ENCODE assay signal across 18 cellular contexts in the genomic region with DNA sequence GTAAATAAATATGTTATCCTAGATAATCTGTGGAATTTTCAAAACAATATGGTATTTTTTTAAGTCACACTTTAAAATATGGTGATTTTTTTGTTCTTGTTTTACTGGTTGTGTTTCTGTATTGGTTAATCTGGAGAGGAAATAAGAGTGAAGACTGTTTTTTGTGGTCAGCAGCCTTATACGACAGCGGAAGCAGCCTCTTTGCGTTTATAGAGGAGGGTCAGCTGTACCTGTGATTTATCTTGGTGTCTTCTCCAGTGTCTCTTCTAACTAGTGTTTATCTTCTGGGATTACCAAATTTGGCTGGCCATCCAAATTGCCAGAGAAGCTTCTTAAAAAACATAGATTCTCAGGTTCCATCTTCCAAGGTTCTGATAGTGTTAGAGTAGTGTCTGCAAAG. TPM values are rescaled to one million over a fixed set of nuclear protein-coding genes. Genes with fewer than 3 reads are reported as not detected.
DNase-seq lines count a peak whose midpoint lies in the region; ATAC-seq and TF ChIP-seq lines count a peak whose summit lies in the region.
"Had no signal": no experiment of that assay in that cellular context is flagged by ENCODE, and none has a peak within 500 bp of the region (broad histone marks: within the 10 kb centered on the region; RNA-seq: fewer than 3 reads in every experiment).

No MANE protein-coding gene starts in this region.

- peaks cover 23 to 28% of the 10 kb centered on the region in 2 donors for H3K4me1 ChIP-seq in gastrocnemius medialis
- H3K4me1 ChIP-seq: esophagus squamous epithelium, lower lobe of right lung, Peyer's patch had no signal

- H3K9me3 ChIP-seq in gastrocnemius medialis = no peaks in the 10 kb centered on the region
- H3K9me3 ChIP-seq: esophagus squamous epithelium, lower lobe of right lung, Peyer's patch had no signal

- H3K9me3 Mint-ChIP-seq in activated CD8-positive, alpha-beta memory T cell treated with anti-CD3 and anti-CD28 coated beads, Interleukin-2, amount 10 ng/mL, durations not matched to agents 7 days and 5 days (ENCODE audit: low read depth) = no peaks in the 10 kb centered on the region
- H3K9me3 Mint-ChIP-seq in activated CD4-positive, alpha-beta memory T cell treated with anti-CD3 and anti-CD28 coated beads for 36 hours = no peaks in the 10 kb centered on the region

- POLR2A ChIA-PET in activated CD4-positive, alpha-beta memory T cell treated with anti-CD3 and anti-CD28 coated beads for 36 hours (lab: Charles Lee) = no interaction called here

- no peak for TF ChIP-seq POLR2A in gastrocnemius medialis (IDR thresholded peaks at IDR 0.05)

- H3K4me1 Mint-ChIP-seq in activated CD8-positive, alpha-beta memory T cell treated with anti-CD3 and anti-CD28 coated beads, Interleukin-2, amount 10 ng/mL, durations not matched to agents 7 days and 5 days = peaks cover 28% of the 10 kb centered on the region
- H3K4me1 Mint-ChIP-seq in activated CD4-positive, alpha-beta memory T cell treated with anti-CD3 and anti-CD28 coated beads for 36 hours (ENCODE audit: low read depth) = peaks cover 20% of the 10 kb centered on the region

- H3K36me3 ChIP-seq in gastrocnemius medialis = peaks cover 0 to 15% of the 10 kb centered on the region in 2 donors

- peak overlapping the region; percentile 89 for H3K27ac Mint-ChIP-seq in activated CD8-positive, alpha-beta memory T cell treated with anti-CD3 and anti-CD28 coated beads, Interleukin-2, amount 10 ng/mL, durations not matched to agents 7 days and 5 days
- H3K27ac Mint-ChIP-seq in activated CD4-positive, alpha-beta memory T cell treated with anti-CD3 and anti-CD28 coated beads for 36 hours = peak overlapping the region; percentile 32

- peaks cover 37% of the 10 kb centered on the region for H3K36me3 Mint-ChIP-seq in activated CD8-positive, alpha-beta memory T cell treated with anti-CD3 and anti-CD28 coated beads, Interleukin-2, amount 10 ng/mL, durations not matched to agents 7 days and 5 days
- H3K36me3 Mint-ChIP-seq in activated CD4-positive, alpha-beta memory T cell treated with anti-CD3 and anti-CD28 coated beads for 36 hours = peaks cover 36% of the 10 kb centered on the region

- H3K27me3 ChIP-seq in gastrocnemius medialis = no peaks in the 10 kb centered on the region
- H3K27me3 ChIP-seq: esophagus squamous epithelium, Peyer's patch had no signal

- DNase-seq in activated CD8-positive, alpha-beta memory T cell treated with anti-CD3 and anti-CD28 coated beads, Interleukin-2, amount 10 ng/mL, durations not matched to agents 7 days and 5 days = peak; percentile 46
- DNase-seq in activated CD8-positive, alpha-beta memory T cell treated with anti-CD3 and anti-CD28 coated beads, Interleukin-2, amount 50 U/mL, for 48 hours = no peak
- no peak for DNase-seq in activated CD4-positive, alpha-beta memory T cell treated with anti-CD3 and anti-CD28 coated beads for 36 hours
- peak in 1 of 2 donors; percentile 23 for DNase-seq in gastrocnemius medialis
- DNase-seq in amniotic stem cell (lab: John Stamatoyannopoulos, UW) = no peak
- DNase-seq in caudate nucleus (lab: John Stamatoyannopoulos, UW) = no peak
- DNase-seq: activated CD4-positive, alpha-beta T cell treated with anti-CD3 and anti-CD28 coated beads for 36 hours; esophagus squamous epithelium; hypothalamus; lower lobe of right lung; NCI-H1417 treated with DMSO at 0.1 percent for 48 hours; NCI-H446; nucleus accumbens; Peyer's patch; stimulated activated CD4-positive, alpha-beta T cell treated with anti-CD3 and anti-CD28 coated beads, Interleukin-12 subunit alpha, Interleukin-12 subunit beta, amount 100 ng/mL, for 4 hours had no signal

- CTCF ChIA-PET in activated CD8-positive, alpha-beta memory T cell treated with anti-CD3 and anti-CD28 coated beads, Interleukin-2, amount 10 ng/mL, durations not matched to agents 7 days and 5 days (lab: Charles Lee) = interaction anchor here (0.8 to 1.0 kb wide), 2 partner anchors 8 to 60 kb away, joined by 3 read pairs; no protein-coding TSS in a partner anchor
- CTCF ChIA-PET in activated CD4-positive, alpha-beta memory T cell treated with anti-CD3 and anti-CD28 coated beads for 36 hours (lab: Charles Lee) = interaction anchor here (0.6 kb wide), 1 partner anchor 15 kb away, joined by 3 read pairs; no protein-coding TSS in a partner anchor

- H3K27ac ChIP-seq in gastrocnemius medialis (peak overlapping the region; percentile 71 to 85 (median 84)), caudate nucleus (ENCODE audit: low read depth, low read length) (no peak overlapping the region)
- H3K27ac ChIP-seq: coronary artery, esophagus squamous epithelium, lower lobe of right lung had no signal

- peak; percentile 81 for ATAC-seq in activated CD8-positive, alpha-beta memory T cell treated with anti-CD3 and anti-CD28 coated beads, Interleukin-2, amount 10 ng/mL, durations not matched to agents 7 days and 5 days
- ATAC-seq in HG03159 (IDR thresholded peaks at IDR 0.05; ENCODE audit: unreplicated experiment) (peak; percentile 90), gastrocnemius medialis (peak; percentile 55 to 83), GM21528 (IDR thresholded peaks at IDR 0.05; ENCODE audit: low FRiP score, unreplicated experiment) (no peak)
- ATAC-seq: activated CD4-positive, alpha-beta T cell treated with anti-CD3 and anti-CD28 coated beads for 36 hours; lower lobe of right lung had no signal

- H3K4me3 Mint-ChIP-seq in activated CD8-positive, alpha-beta memory T cell treated with anti-CD3 and anti-CD28 coated beads, Interleukin-2, amount 10 ng/mL, durations not matched to agents 7 days and 5 days = peak overlapping the region; percentile 26
- no peak overlapping the region for H3K4me3 Mint-ChIP-seq in activated CD4-positive, alpha-beta memory T cell treated with anti-CD3 and anti-CD28 coated beads for 36 hours
- H3K4me3 Mint-ChIP-seq: activated CD4-positive, alpha-beta T cell treated with anti-CD3 and anti-CD28 coated beads for 36 hours had no signal

- no peak for TF ChIP-seq CTCF in gastrocnemius medialis (IDR thresholded peaks at IDR 0.05 in 4 of 5, conservative IDR thresholded peaks at IDR 0.05 in 1 of 5)

- intact Hi-C loops in activated CD4-positive, alpha-beta memory T cell treated with anti-CD3 and anti-CD28 coated beads for 36 hours (cut with micrococcal nuclease) = no loop called here
- intact Hi-C loops in gastrocnemius medialis (cut with DNase I; ENCODE audit: low total_unique reads) = loop anchor here (2.0 to 5.0 kb wide), 4 partner anchors 58 to 1346 kb away; a partner anchor contains a TSS

- peak overlapping the region in 1 of 4 donors; percentile 20 for H3K4me3 ChIP-seq in gastrocnemius medialis
- H3K4me3 ChIP-seq: coronary artery, esophagus squamous epithelium, lower lobe of right lung, Peyer's patch had no signal

- in situ Hi-C loops in gastrocnemius medialis (cut with MboI; ENCODE audit: low sequenced_read_pairs in 4 of 4) = loop anchor here in 3 of 4 donors (10.0 to 25.0 kb wide), 2 partner anchors 1094 to 1106 kb away; no protein-coding TSS in a partner anchor

- H3K27me3 Mint-ChIP-seq in activated CD8-positive, alpha-beta memory T cell treated with anti-CD3 and anti-CD28 coated beads, Interleukin-2, amount 10 ng/mL, durations not matched to agents 7 days and 5 days = no peaks in the 10 kb centered on the region
- H3K27me3 Mint-ChIP-seq in activated CD4-positive, alpha-beta memory T cell treated with anti-CD3 and anti-CD28 coated beads for 36 hours = no peaks in the 10 kb centered on the region
- H3K27me3 Mint-ChIP-seq: activated CD4-positive, alpha-beta T cell treated with anti-CD3 and anti-CD28 coated beads for 36 hours had no signal

RNA-seq across cellular contexts. Expression of a gene that starts 58.7 kb away (rescaled TPM):
- 10 to 100 TPM; 28.9 to 29.7 TPM for total RNA-seq in activated CD8-positive, alpha-beta memory T cell treated with anti-CD3 and anti-CD28 coated beads, Interleukin-2, amount 10 ng/mL, durations not matched to agents 7 days and 5 days
- total RNA-seq in activated CD4-positive, alpha-beta memory T cell treated with anti-CD3 and anti-CD28 coated beads for 36 hours = 10 to 100 TPM; 25.5 to 26.0 TPM
- total RNA-seq in gastrocnemius medialis = 10 to 100 TPM; 24.9 to 34.7 (median 32.7) TPM
